In the genomic region with DNA sequence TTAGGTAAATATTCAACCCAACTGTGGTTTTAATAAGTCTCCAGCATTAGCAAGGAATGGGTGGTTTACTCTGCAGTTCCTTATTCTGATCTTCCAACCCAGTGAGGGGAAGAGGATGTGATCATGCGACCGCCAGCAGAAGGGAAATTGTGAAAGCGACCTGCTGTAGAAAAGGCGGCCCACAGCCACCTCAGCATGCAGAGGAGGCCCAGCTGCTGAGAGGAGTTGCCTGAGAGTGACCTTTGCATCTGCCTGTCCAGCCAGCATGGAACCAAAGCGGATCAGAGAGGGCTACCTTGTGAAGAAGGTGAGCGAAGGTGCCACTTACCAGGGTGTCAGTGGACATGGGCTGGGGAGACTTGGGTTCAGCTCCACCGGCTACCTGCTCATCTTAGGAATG, we compare ENCODE assay signal across 8 cellular contexts. TPM values are rescaled to one million over a fixed set of nuclear protein-coding genes. Genes with fewer than 3 reads are reported as not detected.
DNase-seq lines count a peak whose midpoint lies in the region; ATAC-seq and TF ChIP-seq lines count a peak whose summit lies in the region.

Gene PLEK (plus strand): TSS at position 196 of the 400 bp plus-strand sequence. CDS start 70 bp downstream, at position 266.

- H3K9me3 ChIP-seq in DOHH2 (ENCODE audit: control insufficient read depth, insufficient read depth, low read length) (peaks cover 9% of the 10 kb centered on the region), prostate gland (no peaks in the 10 kb centered on the region), smooth muscle cell (replicated peaks; ENCODE audit: low read depth) (no peaks in the 10 kb centered on the region)

- H3K27me3 Mint-ChIP-seq in central memory CD8-positive, alpha-beta T cell, result no peaks in the 10 kb centered on the region

- intact Hi-C loops in prostate gland (cut with DNase I), result no loop called here

- H3K27me3 ChIP-seq in DOHH2 (ENCODE audit: control insufficient read depth, low read length) (no peaks in the 10 kb centered on the region), prostate gland (replicated peaks; ENCODE audit: insufficient read depth) (no peaks in the 10 kb centered on the region), smooth muscle cell (ENCODE audit: low read depth) (no peaks in the 10 kb centered on the region)

- H3K4me1 Mint-ChIP-seq in central memory CD8-positive, alpha-beta T cell, result peaks cover 67% of the 10 kb centered on the region

- no peak for TF ChIP-seq POLR2A in prostate gland (IDR thresholded peaks at IDR 0.05)

- H3K36me3 Mint-ChIP-seq in central memory CD8-positive, alpha-beta T cell (ENCODE audit: insufficient read depth), result peaks cover 35% of the 10 kb centered on the region

- H3K9ac ChIP-seq in smooth muscle cell (ENCODE audit: low read depth), result no peak within 1 kb of the TSS

- H3F3A ChIP-seq in DOHH2 (ENCODE audit: control insufficient read depth, insufficient read depth), result no peaks in the 10 kb centered on the region
- H3F3A ChIP-seq in smooth muscle cell (ENCODE audit: low read depth), result peaks cover 8% of the 10 kb centered on the region

- H2AFZ ChIP-seq in smooth muscle cell (ENCODE audit: low read depth), result no peak within 1 kb of the TSS

- peaks cover 6% of the 10 kb centered on the region for H3K9me3 Mint-ChIP-seq in central memory CD8-positive, alpha-beta T cell

- H3K4me3 Mint-ChIP-seq in central memory CD8-positive, alpha-beta T cell, result peak within 1 kb of the TSS; percentile 98

- H3K9me2 ChIP-seq in DOHH2 (replicated peaks; ENCODE audit: control insufficient read depth, low read length), result no peaks in the 10 kb centered on the region

- peak within 1 kb of the TSS; percentile 91 for H3K27ac Mint-ChIP-seq in central memory CD8-positive, alpha-beta T cell (ENCODE audit: low read depth)

- TF ChIP-seq CTCF in DOHH2 (IDR thresholded peaks at IDR 0.05; ENCODE audit: low read depth, low read length, poor library complexity, severe bottlenecking), result no peak
- TF ChIP-seq CTCF in omental fat pad (IDR thresholded peaks at IDR 0.05), result no peak
- TF ChIP-seq CTCF in prostate gland (IDR thresholded peaks at IDR 0.05), result no peak
- TF ChIP-seq CTCF in smooth muscle cell (IDR thresholded peaks at IDR 0.05; ENCODE audit: borderline replicate concordance, insufficient read depth, poor library complexity, severe bottlenecking), result no peak

- H3K27ac ChIP-seq in DOHH2 (ENCODE audit: low read depth, low read length) (peak within 1 kb of the TSS; percentile 67), prostate gland (no peak within 1 kb of the TSS), smooth muscle cell (ENCODE audit: low read depth) (no peak within 1 kb of the TSS)

- 91% methylated on average over 7 of the region's 7 CpGs for WGBS in prostate gland
- WGBS in smooth muscle cell (ENCODE audit: low lambda C conversion rate), result 75% methylated on average over 7 of the region's 7 CpGs

- peak; percentile 31 for ATAC-seq in GM21360 (IDR thresholded peaks at IDR 0.05; ENCODE audit: unreplicated experiment)
- ATAC-seq in central memory CD8-positive, alpha-beta T cell (replicated peaks; ENCODE audit: extremely low read depth, poor library complexity, severe bottlenecking), result peak; percentile 57
- ATAC-seq in omental fat pad (ENCODE audit: low FRiP score), result peak; percentile 8

- DNase-seq in HK-2 (ENCODE audit: unreplicated experiment) (peak; percentile 38), omental fat pad (ENCODE audit: low spot score) (no peak), prostate gland (ENCODE audit: low spot score) (no peak), smooth muscle cell (lab: John Stamatoyannopoulos, UW; ENCODE audit: unreplicated experiment) (no peak), RKO (ENCODE audit: low spot score) (no peak)
- DNase-seq in central memory CD8-positive, alpha-beta T cell (ENCODE audit: low spot score in 2 of 2), result peak in 1 of 2 donors; percentile 31

- H3K36me3 ChIP-seq in DOHH2 (ENCODE audit: control insufficient read depth, low read length) (peaks cover 13% of the 10 kb centered on the region), prostate gland (no peaks in the 10 kb centered on the region), smooth muscle cell (ENCODE audit: low read depth) (no peaks in the 10 kb centered on the region)

- peak within 1 kb of the TSS; percentile 87 for H3K4me2 ChIP-seq in DOHH2 (ENCODE audit: low read length)
- no peak within 1 kb of the TSS for H3K4me2 ChIP-seq in smooth muscle cell

- H4K20me1 ChIP-seq in DOHH2 (ENCODE audit: control insufficient read depth, insufficient read depth, low read depth, low read length), result no peaks in the 10 kb centered on the region
- no peaks in the 10 kb centered on the region for H4K20me1 ChIP-seq in smooth muscle cell (ENCODE audit: low read depth)

- H3K4me3 ChIP-seq in DOHH2 (ENCODE audit: low read length) (peak within 1 kb of the TSS; percentile 77), prostate gland (no peak within 1 kb of the TSS), smooth muscle cell (no peak within 1 kb of the TSS)

- H3K4me1 ChIP-seq in DOHH2 (ENCODE audit: control insufficient read depth, low read length) (peaks cover 79% of the 10 kb centered on the region), prostate gland (replicated peaks) (no peaks in the 10 kb centered on the region), smooth muscle cell (ENCODE audit: low read depth) (no peaks in the 10 kb centered on the region)

- H3K79me2 ChIP-seq in DOHH2 (ENCODE audit: control insufficient read depth, low read length) (peaks cover 49% of the 10 kb centered on the region), smooth muscle cell (ENCODE audit: low read depth) (no peaks in the 10 kb centered on the region)

RNA-seq across cellular contexts. Expression of gene PLEK, which starts in this region (rescaled TPM):
- total RNA-seq in omental fat pad, result 10 to 100 TPM; 16.9 to 55.1 (median 31.9) TPM
- total RNA-seq in prostate gland, result 1 to 10 TPM in 1 of 2 donors, under 1 TPM in 1; 0.59 to 2.1 TPM
- total RNA-seq in smooth muscle cell, result not detected in 2 replicates
- polyA plus RNA-seq in smooth muscle cell, result not detected in 2 replicates

Comparison
In these comparisons a context has a peak if more than half of its experiments do, and no peak if none do; other contexts are left out.
1. RNA of gene PLEK (total RNA-seq): 16.9 to 55.1 TPM in omental fat pad; 0.59 to 2.1 TPM in prostate gland and not detected in smooth muscle cell; every median in the first group is over 4 times any median in the second.
2. Peak in every context shown above with its lines, with median percentiles within 50 percentile points of each other: ATAC-seq.